14 cellular contexts compared by ENCODE assay signal in the genomic region with DNA sequence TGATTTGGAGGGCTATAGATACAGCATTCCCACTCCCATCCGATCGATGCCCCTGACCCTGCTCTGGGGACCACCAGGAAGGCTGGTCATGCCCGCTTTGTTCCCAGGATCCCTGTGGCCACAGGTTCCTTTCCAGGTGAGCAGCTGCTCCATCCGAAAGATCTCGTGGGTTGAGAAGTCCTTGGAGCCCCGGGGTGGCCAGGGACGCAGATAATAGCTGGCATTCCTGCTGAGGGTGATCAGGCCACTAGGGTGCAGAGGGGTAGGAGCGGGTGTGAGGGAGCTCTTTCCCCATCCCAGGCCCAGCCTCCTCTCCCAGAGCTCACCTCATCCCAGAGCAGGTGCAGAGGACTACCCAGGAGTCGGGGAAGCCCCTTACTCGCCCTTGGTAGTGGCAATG. TPM values are rescaled to one million over a fixed set of nuclear protein-coding genes. Genes with fewer than 3 reads are reported as not detected.
DNase-seq lines count a peak whose midpoint lies in the region; ATAC-seq and TF ChIP-seq lines count a peak whose summit lies in the region.
"Had no signal": no experiment of that assay in that cellular context is flagged by ENCODE, and none has a peak within 500 bp of the region (broad histone marks: within the 10 kb centered on the region; RNA-seq: fewer than 3 reads in every experiment).

No MANE protein-coding gene starts in this region.

- H3K9me3 ChIP-seq in PC-3 (ENCODE audit: low read length) (no peaks in the 10 kb centered on the region), osteoblast (ENCODE audit: low read depth, low read length) (no peaks in the 10 kb centered on the region)

- H3K27ac Mint-ChIP-seq in nephron progenitor cell = no peak overlapping the region
- H3K27ac Mint-ChIP-seq: CD8-positive, alpha-beta memory T cell; GM23338 had no signal

- no peaks in the 10 kb centered on the region for H3K79me2 ChIP-seq in PC-3 (ENCODE audit: low read length)
- no peaks in the 10 kb centered on the region for H3K79me2 ChIP-seq in osteoblast (ENCODE audit: insufficient read depth, low read length)

- H3F3A ChIP-seq in PC-3 (ENCODE audit: low read length, unreplicated experiment) = no peaks in the 10 kb centered on the region

- 0 out of 2 replicates have a peak, but pooled peaks have one; percentile 15 for ATAC-seq in PC-3
- ATAC-seq: GM23338 had no signal

- H2AFZ ChIP-seq in PC-3 (ENCODE audit: low read length) = no peak overlapping the region
- H2AFZ ChIP-seq in osteoblast (ENCODE audit: low read length) = no peak overlapping the region
- H2AFZ ChIP-seq: GM23338 had no signal

- TF ChIP-seq CTCF in PC-3 (conservative IDR thresholded peaks at IDR 0.05; ENCODE audit: low read depth, low read length) (no peak), osteoblast (IDR thresholded peaks at IDR 0.05; ENCODE audit: extremely low read depth, low read depth, low read length) (no peak), nephron progenitor cell (IDR thresholded peaks at IDR 0.05) (no peak)

- H3K9ac ChIP-seq in PC-3 (ENCODE audit: low read length) = no peak overlapping the region

- peaks cover 63% of the 10 kb centered on the region for H3K27me3 Mint-ChIP-seq in nephron progenitor cell (ENCODE audit: low read depth, poor library complexity)

- BruUV-seq in PC-3 (replicated peaks; lab: Mats Ljungman, UMichigan) = no TSS peak

- H3K4me2 ChIP-seq in PC-3 (ENCODE audit: low read length) (no peak overlapping the region), osteoblast (ENCODE audit: insufficient read depth, low read length) (no peak overlapping the region)
- H3K4me2 ChIP-seq: GM23338 had no signal

- peaks cover 41% of the 10 kb centered on the region for H3K4me1 Mint-ChIP-seq in nephron progenitor cell

- DNase-seq in NCI-H526 (lab: John Stamatoyannopoulos, UW) (peak; percentile 15 to 59), NCI-H526 treated with DMSO at 0.1 percent for 48 hours (lab: John Stamatoyannopoulos, UW) (no peak), 8988T (peak; percentile 76), PC-3 (no peak), osteoblast (ENCODE audit: insufficient read length, low spot score, missing footprints) (peak; percentile 56), nephron progenitor cell (no peak), C1 segment of cervical spinal cord (lab: John Stamatoyannopoulos, UW) (no peak)
- DNase-seq: CD8-positive, alpha-beta memory T cell; DND-41; GDM1; H7 had no signal

- H3K4me3 ChIP-seq in PC-3 (ENCODE audit: low read length) (no peak overlapping the region), osteoblast (ENCODE audit: insufficient read depth, low read length) (no peak overlapping the region)
- H3K4me3 ChIP-seq: GM23338 had no signal

- POLR2A ChIA-PET in PC-3 (lab: Charles Lee; ENCODE audit: unreplicated experiment) = no interaction called here

- no peaks in the 10 kb centered on the region for H3K9me2 ChIP-seq in PC-3 (replicated peaks; ENCODE audit: low read length)

- H3K27ac ChIP-seq in PC-3 (ENCODE audit: low read length) (no peak overlapping the region), osteoblast (ENCODE audit: low read depth, low read length) (no peak overlapping the region)
- H3K27ac ChIP-seq: HL-60 had no signal

- H4K20me1 ChIP-seq in PC-3 (ENCODE audit: low read length) = no peaks in the 10 kb centered on the region
- no peaks in the 10 kb centered on the region for H4K20me1 ChIP-seq in osteoblast (ENCODE audit: insufficient read depth, low read length)

- H3K4me1 ChIP-seq in PC-3 (ENCODE audit: insufficient read depth, low read length) (no peaks in the 10 kb centered on the region), osteoblast (ENCODE audit: insufficient read depth, low read length) (no peaks in the 10 kb centered on the region)

- CTCF ChIA-PET in PC-3 (lab: Charles Lee) = interaction anchor here (0.6 to 1.5 kb wide), 4 partner anchors 18 to 240 kb away, joined by 3 to 5 read pairs (median 3); no protein-coding TSS in a partner anchor

- intact Hi-C loops in PC-3 (cut with micrococcal nuclease) = no loop called here

- H3K27me3 ChIP-seq in PC-3 (ENCODE audit: low read length) = peaks cover 48% of the 10 kb centered on the region
- H3K27me3 ChIP-seq in osteoblast (ENCODE audit: insufficient read depth, low read length) = peaks cover 23% of the 10 kb centered on the region

- H3K4me3 Mint-ChIP-seq in nephron progenitor cell = no peak overlapping the region
- H3K4me3 Mint-ChIP-seq: CD8-positive, alpha-beta memory T cell; GM23338 had no signal

- H3K36me3 Mint-ChIP-seq in nephron progenitor cell (ENCODE audit: low read depth) = no peaks in the 10 kb centered on the region
- H3K36me3 Mint-ChIP-seq: CD8-positive, alpha-beta memory T cell had no signal

- H3K9me3 Mint-ChIP-seq in nephron progenitor cell = no peaks in the 10 kb centered on the region
- H3K9me3 Mint-ChIP-seq: GM23338 had no signal

- H3K36me3 ChIP-seq in PC-3 (ENCODE audit: low read depth, low read length) (no peaks in the 10 kb centered on the region), osteoblast (ENCODE audit: insufficient read depth, low read length) (no peaks in the 10 kb centered on the region)

RNA-seq across cellular contexts. Expression of a gene that starts 7.4 kb away (rescaled TPM):
- total RNA-seq in PC-3 (2014; rRNA removed) = 0.11 TPM in 1 of 2 replicates, not detected in the other
- 3.5 and 11.2 TPM in 2 replicates for total RNA-seq in osteoblast
- total RNA-seq: A673; CD8-positive, alpha-beta memory T cell had no signal

RNA-seq across cellular contexts. Expression of a gene that starts 11.2 kb away (rescaled TPM):
- total RNA-seq in PC-3 (2014; rRNA removed) = not detected in 2 replicates
- total RNA-seq in osteoblast = not detected in 2 replicates
- total RNA-seq: A673; CD8-positive, alpha-beta memory T cell; GM23338; H7 had no signal

RNA-seq across cellular contexts. Expression of a gene that starts 38.0 kb away (rescaled TPM):
- not detected in 2 replicates for total RNA-seq in PC-3 (2014; rRNA removed)
- total RNA-seq in osteoblast = under 0.01 TPM in 1 of 2 replicates, not detected in the other
- total RNA-seq: A673, GM23338, H7 had no signal

RNA-seq across cellular contexts. Expression of a gene that starts 58.0 kb away (rescaled TPM):
- total RNA-seq in PC-3 (2014; rRNA removed) = not detected in 2 replicates
- total RNA-seq in osteoblast = not detected in 2 replicates
- total RNA-seq: A673; CD8-positive, alpha-beta memory T cell had no signal

Comparison
In these comparisons a context has a peak if more than half of its experiments do, and no peak if none do; other contexts are left out.
1. DNase-seq: peak in NCI-H526 (2 of 2), 8988T (single experiment) and osteoblast (single experiment); none in NCI-H526 treated with DMSO at 0.1 percent for 48 hours (single experiment), PC-3 (single experiment), nephron progenitor cell (single experiment) and C1 segment of cervical spinal cord (0 of 14).